In genomic region chr6:139533166-139533565, GRCh38 we compare ENCODE assay signal across 9 cellular contexts.
DNase-seq lines count a peak whose midpoint lies in the region; ATAC-seq and TF ChIP-seq lines count a peak whose summit lies in the region.
"Had no signal": no experiment of that assay in that cellular context is flagged by ENCODE, and none has a peak within 500 bp of the region (broad histone marks: within the 10 kb centered on the region; RNA-seq: fewer than 3 reads in every experiment).

No MANE protein-coding gene starts in this region.

- no TSS peak for BruUV-seq in Caco-2 (replicated peaks; lab: Mats Ljungman, UMichigan)

- no peaks in the 10 kb centered on the region for H3K36me3 ChIP-seq in Caco-2 (ENCODE audit: control insufficient read depth, insufficient read depth, low read length)
- H3K36me3 ChIP-seq in fibroblast of lung (ENCODE audit: control insufficient read depth, insufficient read depth, low read length): no peaks in the 10 kb centered on the region

- intact Hi-C loops in Caco-2 (cut with micrococcal nuclease; ENCODE audit: unreplicated experiment) (no loop called here), sciatic nerve (cut with DNase I) (no loop called here)

- peak overlapping the region; percentile 90 for H3K27ac Mint-ChIP-seq in Caco-2 (ENCODE audit: unreplicated experiment)
- H3K27ac Mint-ChIP-seq in WTC11: peak overlapping the region; percentile 17

- H4K20me1 ChIP-seq in fibroblast of lung (ENCODE audit: control insufficient read depth, extremely low read depth, insufficient read depth, low read length): no peaks in the 10 kb centered on the region

- H3K27me3 ChIP-seq in Caco-2 (replicated peaks; ENCODE audit: control insufficient read depth, insufficient read depth, low read length) (no peaks in the 10 kb centered on the region), fibroblast of lung (ENCODE audit: control insufficient read depth, insufficient read depth, low read length) (no peaks in the 10 kb centered on the region)

- H3K4me1 Mint-ChIP-seq in Caco-2 (ENCODE audit: low read depth, unreplicated experiment): peaks cover 40% of the 10 kb centered on the region
- H3K4me1 Mint-ChIP-seq in WTC11: peaks cover 15% of the 10 kb centered on the region

- POLR2A ChIA-PET in Caco-2 (lab: Charles Lee): interaction anchor here (1.8 kb wide), 1 partner anchor 158 kb away, joined by 10 read pairs; the partner anchor contains the start of gene CITED2
- POLR2A ChIA-PET in WTC11 (lab: Charles Lee): no interaction called here

- TF ChIP-seq CTCF in Caco-2 (IDR thresholded peaks at IDR 0.05; ENCODE audit: insufficient read depth in 1 of 2, low read depth in 1 of 2, low read length in 1 of 2, severe bottlenecking in 1 of 2, unreplicated experiment in 1 of 2) (no peak), WTC11 (IDR thresholded peaks at IDR 0.05) (no peak), fibroblast of lung (conservative IDR thresholded peaks at IDR 0.05 in 1 of 2, IDR thresholded peaks at IDR 0.05 in 1 of 2; ENCODE audit: low read depth in 1 of 2, low read length in 2 of 2) (no peak)

- H3K4me3 ChIP-seq in Caco-2 (ENCODE audit: low read depth, low read length) (no peak overlapping the region), fibroblast of lung (replicated peaks in 1 of 4; ENCODE audit: control extremely low read depth in 1 of 4, insufficient read depth in 1 of 4, low read depth in 3 of 4, low read length in 4 of 4) (no peak overlapping the region)

- no peaks in the 10 kb centered on the region for H3K79me2 ChIP-seq in fibroblast of lung (ENCODE audit: control insufficient read depth, insufficient read depth, low read length)

- CTCF ChIA-PET in Caco-2 (lab: Charles Lee): no interaction called here
- CTCF ChIA-PET in WTC11 (lab: Charles Lee): no interaction called here

- H3K27me3 Mint-ChIP-seq in Caco-2 (ENCODE audit: insufficient read depth, unreplicated experiment): no peaks in the 10 kb centered on the region
- H3K27me3 Mint-ChIP-seq in WTC11 (ENCODE audit: low read depth): no peaks in the 10 kb centered on the region

- H3K9me3 Mint-ChIP-seq in Caco-2 (ENCODE audit: unreplicated experiment) (no peaks in the 10 kb centered on the region), WTC11 (peaks cover 5% of the 10 kb centered on the region; the same call in 1 of the 2 replicates)

- H3K4me1 ChIP-seq in Caco-2 (peaks cover 48% of the 10 kb centered on the region), fibroblast of lung (ENCODE audit: control insufficient read depth, extremely low read depth, insufficient read depth, low read length) (peaks cover 6% of the 10 kb centered on the region)

- ATAC-seq in WTC11 (no peak), sciatic nerve (peak; percentile 55), HG03571 (IDR thresholded peaks at IDR 0.05; ENCODE audit: unreplicated experiment) (no peak)

- no peaks in the 10 kb centered on the region for H3K9me3 ChIP-seq in Caco-2
- no peaks in the 10 kb centered on the region for H3K9me3 ChIP-seq in fibroblast of lung (ENCODE audit: control insufficient read depth, insufficient read depth, low read depth, low read length)

- peak overlapping the region; percentile 35 for H3K27ac ChIP-seq in fibroblast of lung (ENCODE audit: insufficient read depth, low read length)

- no peak overlapping the region for H3K4me2 ChIP-seq in fibroblast of lung (ENCODE audit: extremely low read depth, insufficient read depth, low read length)

- H3K36me3 Mint-ChIP-seq in Caco-2 (ENCODE audit: insufficient read depth, unreplicated experiment) (peaks cover 11% of the 10 kb centered on the region), WTC11 (no peaks in the 10 kb centered on the region)

- H2AFZ ChIP-seq in fibroblast of lung (ENCODE audit: low read length): no peak overlapping the region

- DNase-seq in Caco-2 (no peak), WTC11 (ENCODE audit: low spot score) (no peak), fibroblast of lung (ENCODE audit: low read depth in 2 of 2) (no peak), sciatic nerve (ENCODE audit: low spot score) (no peak), iPS-NIHi7 (ENCODE audit: extremely low spot score) (no peak), GM19238 (ENCODE audit: insufficient read length, low spot score) (no peak)
- DNase-seq in NK-92 treated with Interleukin-12 subunit alpha and Interleukin-12 subunit beta, amount 100 ng/mL, for 24 hours (lab: John Stamatoyannopoulos, UW): no peak
- DNase-seq: activated naive CD4-positive, alpha-beta T cell treated with Interleukin-2 at 50 U/mL for 16 hours had no signal

- H3K9ac ChIP-seq in fibroblast of lung (ENCODE audit: insufficient read depth, low read length): no peak overlapping the region

- peak overlapping the region; percentile 67 for H3K4me3 Mint-ChIP-seq in Caco-2 (ENCODE audit: unreplicated experiment)
- H3K4me3 Mint-ChIP-seq in WTC11: no peak overlapping the region

TF ChIP-seq in WTC11, 78 proteins besides CTCF, POLR2A, EP300 and RAD21:
- TF ChIP-seq NFE2L1 (CRISPR knock-in tag; IDR thresholded peaks at IDR 0.05): no peak
- TF ChIP-seq ZNF121 (CRISPR knock-in tag; IDR thresholded peaks at IDR 0.05): no peak
- TF ChIP-seq NFATC4 (CRISPR knock-in tag; IDR thresholded peaks at IDR 0.05): no peak
- TF ChIP-seq ATF3 (CRISPR knock-in tag; conservative IDR thresholded peaks at IDR 0.05): no peak
- TF ChIP-seq ZNF423 (CRISPR knock-in tag; IDR thresholded peaks at IDR 0.05): no peak
- TF ChIP-seq ATF2 (CRISPR knock-in tag; IDR thresholded peaks at IDR 0.05; ENCODE audit: borderline replicate concordance, low read depth): no peak
- no peak for TF ChIP-seq OVOL2 (CRISPR knock-in tag; IDR thresholded peaks at IDR 0.05; ENCODE audit: borderline replicate concordance)
- no peak for TF ChIP-seq NR2C2 (CRISPR knock-in tag; IDR thresholded peaks at IDR 0.05)
- no peak for TF ChIP-seq ZNF396 (CRISPR knock-in tag; IDR thresholded peaks at IDR 0.05; ENCODE audit: borderline replicate concordance)
- no peak for TF ChIP-seq ESRRA (CRISPR knock-in tag; IDR thresholded peaks at IDR 0.05; ENCODE audit: borderline replicate concordance)
- no peak for TF ChIP-seq USF2 (CRISPR knock-in tag; IDR thresholded peaks at IDR 0.05)
- TF ChIP-seq TEAD4 (CRISPR knock-in tag; IDR thresholded peaks at IDR 0.05): no peak
- TF ChIP-seq ETV6 (CRISPR knock-in tag; IDR thresholded peaks at IDR 0.05): no peak
